In the genomic region with DNA sequence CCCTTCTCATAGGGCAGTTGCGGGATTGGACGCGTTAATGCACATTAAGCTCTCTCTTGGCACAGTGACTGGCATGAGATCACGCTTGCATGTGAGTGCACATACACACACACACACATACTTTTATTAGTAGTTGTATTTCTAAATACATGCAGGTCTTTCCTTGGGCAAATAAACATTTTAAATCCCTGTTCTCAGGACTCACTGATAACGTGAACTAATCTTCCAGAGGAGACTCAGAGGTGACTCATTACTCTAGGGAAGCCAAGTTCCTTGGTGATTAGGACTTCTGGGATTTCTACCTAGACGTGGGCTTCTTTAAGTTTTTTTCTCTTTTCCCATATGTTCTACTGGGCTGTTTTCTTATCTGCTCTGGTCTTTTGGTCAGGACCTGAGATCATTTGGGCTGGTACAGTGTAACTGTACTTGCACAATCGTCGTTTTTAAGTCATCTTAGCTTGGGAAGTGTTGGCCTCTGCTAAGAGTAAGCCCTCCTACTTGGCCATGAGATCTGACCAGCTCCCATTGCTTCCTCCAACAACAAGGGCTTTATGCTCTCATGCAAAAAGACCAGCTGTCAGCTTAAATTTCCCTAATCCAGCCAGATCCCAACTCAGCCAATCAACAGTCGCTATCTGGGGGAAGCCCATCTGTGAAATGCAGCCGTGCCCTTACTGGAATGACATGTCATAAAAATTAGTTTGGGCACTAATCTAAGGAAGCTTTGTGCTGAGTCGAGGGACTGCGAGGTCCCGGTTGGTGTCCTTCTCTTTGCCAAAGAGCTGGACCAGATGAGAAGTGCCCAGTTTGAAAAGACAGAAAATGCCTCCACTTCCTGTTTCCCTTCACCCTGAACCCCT, we compare ENCODE assay signal across 1 cellular context.
TF ChIP-seq lines count a peak whose summit lies in the region.

No MANE protein-coding gene starts in this region.

TF ChIP-seq in K562, 482 proteins besides CTCF, POLR2A, EP300 and RAD21 (continues in another document):
- TF ChIP-seq SMARCE1 (IDR thresholded peaks at IDR 0.05) (peak; percentile 49; the same call in 1 of the 2 replicates), CHD4 (IDR thresholded peaks at IDR 0.05; ENCODE audit: insufficient read depth, insufficient replicate concordance, low read depth, low read length, poor library complexity, severe bottlenecking) (no peak), CTBP1 (IDR thresholded peaks at IDR 0.05; ENCODE audit: borderline replicate concordance) (no peak), HLTF (IDR thresholded peaks at IDR 0.05) (no peak), ZBED1 (IDR thresholded peaks at IDR 0.05) (no peak), TEAD4 (IDR thresholded peaks at IDR 0.05; ENCODE audit: low read length) (no peak), TEAD4 (CRISPR knock-in tag; IDR thresholded peaks at IDR 0.05; ENCODE audit: borderline replicate concordance) (no peak), TAF9B (IDR thresholded peaks at IDR 0.05; ENCODE audit: partially characterized antibody) (no peak), CEBPG (CRISPR knock-in tag; IDR thresholded peaks at IDR 0.05) (no peak), CEBPG (tag; conservative IDR thresholded peaks at IDR 0.05 in 1 of 2, IDR thresholded peaks at IDR 0.05 in 1 of 2) (peak; percentile 6 to 68; a peak in 1 of 4 replicates), BACH1 (tag; IDR thresholded peaks at IDR 0.05) (no peak), ZNF445 (CRISPR knock-in tag; IDR thresholded peaks at IDR 0.05; ENCODE audit: low read depth) (no peak), MEF2D (tag; conservative IDR thresholded peaks at IDR 0.05; ENCODE audit: low read depth) (no peak), TBL1XR1 (IDR thresholded peaks at IDR 0.05; ENCODE audit: low read length in 2 of 2) (no peak), FOS (IDR thresholded peaks at IDR 0.05; ENCODE audit: extremely low read depth, insufficient read length) (no peak), NFRKB (IDR thresholded peaks at IDR 0.05; ENCODE audit: low read depth) (no peak), TCF3 (CRISPR knock-in tag; IDR thresholded peaks at IDR 0.05) (0 out of 2 replicates have a peak, but pooled peaks have one; percentile 5), RBFOX2 (IDR thresholded peaks at IDR 0.05; ENCODE audit: low read depth, low read length) (no peak), C11orf30 (IDR thresholded peaks at IDR 0.05; ENCODE audit: low read depth) (no peak), MAFG (tag; conservative IDR thresholded peaks at IDR 0.05) (no peak), CEBPB (tag; IDR thresholded peaks at IDR 0.05) (peak; percentile 46; the same call in 1 of the 2 replicates), KDM1A (IDR thresholded peaks at IDR 0.05) (0 out of 4 replicates have a peak, but pooled peaks of 1 of the 2 experiments have one; percentile 20), NFXL1 (CRISPR knock-in tag; IDR thresholded peaks at IDR 0.05) (no peak), FOSL1 (tag; conservative IDR thresholded peaks at IDR 0.05) (peak; percentile 88), MYBL2 (IDR thresholded peaks at IDR 0.05; ENCODE audit: low read depth) (no peak), MYBL2 (CRISPR knock-in tag; IDR thresholded peaks at IDR 0.05; ENCODE audit: borderline replicate concordance) (no peak), CHD1 (IDR thresholded peaks at IDR 0.05; ENCODE audit: low read length) (no peak), KLF10 (CRISPR knock-in tag; IDR thresholded peaks at IDR 0.05) (no peak), BRD9 (IDR thresholded peaks at IDR 0.05; ENCODE audit: low read depth, partially characterized antibody) (no peak), SMARCA4 (IDR thresholded peaks at IDR 0.05) (no peak), ARID1B (IDR thresholded peaks at IDR 0.05) (peak; percentile 38; the same call in 1 of the 2 replicates), TOE1 (IDR thresholded peaks at IDR 0.05; ENCODE audit: borderline replicate concordance) (no peak), TOE1 (CRISPR knock-in tag; IDR thresholded peaks at IDR 0.05; ENCODE audit: borderline replicate concordance, low read depth) (no peak), SMARCC2 (IDR thresholded peaks at IDR 0.05; ENCODE audit: low read depth) (no peak), KDM4B (IDR thresholded peaks at IDR 0.05; ENCODE audit: borderline replicate concordance in 2 of 2, low read depth in 1 of 2) (no peak), JUND (IDR thresholded peaks at IDR 0.05; ENCODE audit: borderline replicate concordance, low read depth, low read length) (peak; percentile 79; the same call in 1 of the 2 replicates), JUND (tag; IDR thresholded peaks at IDR 0.05; ENCODE audit: borderline replicate concordance, low read depth, low read length) (peak; percentile 82; the same call in 1 of the 3 replicates), NCOA1 (IDR thresholded peaks at IDR 0.05; ENCODE audit: low read depth) (no peak), MCM3 (IDR thresholded peaks at IDR 0.05) (no peak), ZNF384 (IDR thresholded peaks at IDR 0.05; ENCODE audit: low read depth, low read length) (no peak), PCBP2 (IDR thresholded peaks at IDR 0.05; ENCODE audit: low read depth, low read length, poor library complexity, severe bottlenecking) (no peak), SPI1 (IDR thresholded peaks at IDR 0.05; ENCODE audit: borderline replicate concordance, low read depth, low read length) (peak; percentile 56; the same call in 1 of the 2 replicates), MIER1 (IDR thresholded peaks at IDR 0.05; ENCODE audit: low read depth) (no peak), BCOR (IDR thresholded peaks at IDR 0.05) (no peak)
- TF ChIP-seq, protein P1, sequence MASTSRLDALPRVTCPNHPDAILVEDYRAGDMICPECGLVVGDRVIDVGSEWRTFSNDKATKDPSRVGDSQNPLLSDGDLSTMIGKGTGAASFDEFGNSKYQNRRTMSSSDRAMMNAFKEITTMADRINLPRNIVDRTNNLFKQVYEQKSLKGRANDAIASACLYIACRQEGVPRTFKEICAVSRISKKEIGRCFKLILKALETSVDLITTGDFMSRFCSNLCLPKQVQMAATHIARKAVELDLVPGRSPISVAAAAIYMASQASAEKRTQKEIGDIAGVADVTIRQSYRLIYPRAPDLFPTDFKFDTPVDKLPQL (IDR thresholded peaks at IDR 0.05; ENCODE audit: extremely low read depth, insufficient read length): no peak
- TF ChIP-seq, protein P2, sequence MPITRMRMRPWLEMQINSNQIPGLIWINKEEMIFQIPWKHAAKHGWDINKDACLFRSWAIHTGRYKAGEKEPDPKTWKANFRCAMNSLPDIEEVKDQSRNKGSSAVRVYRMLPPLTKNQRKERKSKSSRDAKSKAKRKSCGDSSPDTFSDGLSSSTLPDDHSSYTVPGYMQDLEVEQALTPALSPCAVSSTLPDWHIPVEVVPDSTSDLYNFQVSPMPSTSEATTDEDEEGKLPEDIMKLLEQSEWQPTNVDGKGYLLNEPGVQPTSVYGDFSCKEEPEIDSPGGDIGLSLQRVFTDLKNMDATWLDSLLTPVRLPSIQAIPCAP (CRISPR knock-in tag; IDR thresholded peaks at IDR 0.05; ENCODE audit: borderline replicate concordance): no peak
- TF ChIP-seq, protein P3, sequence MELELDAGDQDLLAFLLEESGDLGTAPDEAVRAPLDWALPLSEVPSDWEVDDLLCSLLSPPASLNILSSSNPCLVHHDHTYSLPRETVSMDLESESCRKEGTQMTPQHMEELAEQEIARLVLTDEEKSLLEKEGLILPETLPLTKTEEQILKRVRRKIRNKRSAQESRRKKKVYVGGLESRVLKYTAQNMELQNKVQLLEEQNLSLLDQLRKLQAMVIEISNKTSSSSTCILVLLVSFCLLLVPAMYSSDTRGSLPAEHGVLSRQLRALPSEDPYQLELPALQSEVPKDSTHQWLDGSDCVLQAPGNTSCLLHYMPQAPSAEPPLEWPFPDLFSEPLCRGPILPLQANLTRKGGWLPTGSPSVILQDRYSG (tag; conservative IDR thresholded peaks at IDR 0.05; ENCODE audit: low read depth): no peak
- TF ChIP-seq, protein P4, sequence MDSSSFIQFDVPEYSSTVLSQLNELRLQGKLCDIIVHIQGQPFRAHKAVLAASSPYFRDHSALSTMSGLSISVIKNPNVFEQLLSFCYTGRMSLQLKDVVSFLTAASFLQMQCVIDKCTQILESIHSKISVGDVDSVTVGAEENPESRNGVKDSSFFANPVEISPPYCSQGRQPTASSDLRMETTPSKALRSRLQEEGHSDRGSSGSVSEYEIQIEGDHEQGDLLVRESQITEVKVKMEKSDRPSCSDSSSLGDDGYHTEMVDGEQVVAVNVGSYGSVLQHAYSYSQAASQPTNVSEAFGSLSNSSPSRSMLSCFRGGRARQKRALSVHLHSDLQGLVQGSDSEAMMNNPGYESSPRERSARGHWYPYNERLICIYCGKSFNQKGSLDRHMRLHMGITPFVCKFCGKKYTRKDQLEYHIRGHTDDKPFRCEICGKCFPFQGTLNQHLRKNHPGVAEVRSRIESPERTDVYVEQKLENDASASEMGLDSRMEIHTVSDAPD (CRISPR knock-in tag; IDR thresholded peaks at IDR 0.05): no peak
- TF ChIP-seq, protein P5, sequence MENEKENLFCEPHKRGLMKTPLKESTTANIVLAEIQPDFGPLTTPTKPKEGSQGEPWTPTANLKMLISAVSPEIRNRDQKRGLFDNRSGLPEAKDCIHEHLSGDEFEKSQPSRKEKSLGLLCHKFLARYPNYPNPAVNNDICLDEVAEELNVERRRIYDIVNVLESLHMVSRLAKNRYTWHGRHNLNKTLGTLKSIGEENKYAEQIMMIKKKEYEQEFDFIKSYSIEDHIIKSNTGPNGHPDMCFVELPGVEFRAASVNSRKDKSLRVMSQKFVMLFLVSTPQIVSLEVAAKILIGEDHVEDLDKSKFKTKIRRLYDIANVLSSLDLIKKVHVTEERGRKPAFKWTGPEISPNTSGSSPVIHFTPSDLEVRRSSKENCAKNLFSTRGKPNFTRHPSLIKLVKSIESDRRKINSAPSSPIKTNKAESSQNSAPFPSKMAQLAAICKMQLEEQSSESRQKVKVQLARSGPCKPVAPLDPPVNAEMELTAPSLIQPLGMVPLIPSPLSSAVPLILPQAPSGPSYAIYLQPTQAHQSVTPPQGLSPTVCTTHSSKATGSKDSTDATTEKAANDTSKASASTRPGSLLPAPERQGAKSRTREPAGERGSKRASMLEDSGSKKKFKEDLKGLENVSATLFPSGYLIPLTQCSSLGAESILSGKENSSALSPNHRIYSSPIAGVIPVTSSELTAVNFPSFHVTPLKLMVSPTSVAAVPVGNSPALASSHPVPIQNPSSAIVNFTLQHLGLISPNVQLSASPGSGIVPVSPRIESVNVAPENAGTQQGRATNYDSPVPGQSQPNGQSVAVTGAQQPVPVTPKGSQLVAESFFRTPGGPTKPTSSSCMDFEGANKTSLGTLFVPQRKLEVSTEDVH (IDR thresholded peaks at IDR 0.05; ENCODE audit: low read depth, partially characterized antibody): no peak
- TF ChIP-seq, protein P6, sequence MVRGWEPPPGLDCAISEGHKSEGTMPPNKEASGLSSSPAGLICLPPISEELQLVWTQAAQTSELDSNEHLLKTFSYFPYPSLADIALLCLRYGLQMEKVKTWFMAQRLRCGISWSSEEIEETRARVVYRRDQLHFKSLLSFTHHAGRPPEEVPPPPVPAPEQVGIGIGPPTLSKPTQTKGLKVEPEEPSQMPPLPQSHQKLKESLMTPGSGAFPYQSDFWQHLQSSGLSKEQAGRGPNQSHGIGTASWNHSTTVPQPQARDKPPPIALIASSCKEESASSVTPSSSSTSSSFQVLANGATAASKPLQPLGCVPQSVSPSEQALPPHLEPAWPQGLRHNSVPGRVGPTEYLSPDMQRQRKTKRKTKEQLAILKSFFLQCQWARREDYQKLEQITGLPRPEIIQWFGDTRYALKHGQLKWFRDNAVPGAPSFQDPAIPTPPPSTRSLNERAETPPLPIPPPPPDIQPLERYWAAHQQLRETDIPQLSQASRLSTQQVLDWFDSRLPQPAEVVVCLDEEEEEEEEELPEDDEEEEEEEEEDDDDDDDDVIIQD (CRISPR knock-in tag; IDR thresholded peaks at IDR 0.05): no peak
- TF ChIP-seq, protein P7, sequence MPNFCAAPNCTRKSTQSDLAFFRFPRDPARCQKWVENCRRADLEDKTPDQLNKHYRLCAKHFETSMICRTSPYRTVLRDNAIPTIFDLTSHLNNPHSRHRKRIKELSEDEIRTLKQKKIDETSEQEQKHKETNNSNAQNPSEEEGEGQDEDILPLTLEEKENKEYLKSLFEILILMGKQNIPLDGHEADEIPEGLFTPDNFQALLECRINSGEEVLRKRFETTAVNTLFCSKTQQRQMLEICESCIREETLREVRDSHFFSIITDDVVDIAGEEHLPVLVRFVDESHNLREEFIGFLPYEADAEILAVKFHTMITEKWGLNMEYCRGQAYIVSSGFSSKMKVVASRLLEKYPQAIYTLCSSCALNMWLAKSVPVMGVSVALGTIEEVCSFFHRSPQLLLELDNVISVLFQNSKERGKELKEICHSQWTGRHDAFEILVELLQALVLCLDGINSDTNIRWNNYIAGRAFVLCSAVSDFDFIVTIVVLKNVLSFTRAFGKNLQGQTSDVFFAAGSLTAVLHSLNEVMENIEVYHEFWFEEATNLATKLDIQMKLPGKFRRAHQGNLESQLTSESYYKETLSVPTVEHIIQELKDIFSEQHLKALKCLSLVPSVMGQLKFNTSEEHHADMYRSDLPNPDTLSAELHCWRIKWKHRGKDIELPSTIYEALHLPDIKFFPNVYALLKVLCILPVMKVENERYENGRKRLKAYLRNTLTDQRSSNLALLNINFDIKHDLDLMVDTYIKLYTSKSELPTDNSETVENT (CRISPR knock-in tag; IDR thresholded peaks at IDR 0.05): no peak
- TF ChIP-seq, protein P8, sequence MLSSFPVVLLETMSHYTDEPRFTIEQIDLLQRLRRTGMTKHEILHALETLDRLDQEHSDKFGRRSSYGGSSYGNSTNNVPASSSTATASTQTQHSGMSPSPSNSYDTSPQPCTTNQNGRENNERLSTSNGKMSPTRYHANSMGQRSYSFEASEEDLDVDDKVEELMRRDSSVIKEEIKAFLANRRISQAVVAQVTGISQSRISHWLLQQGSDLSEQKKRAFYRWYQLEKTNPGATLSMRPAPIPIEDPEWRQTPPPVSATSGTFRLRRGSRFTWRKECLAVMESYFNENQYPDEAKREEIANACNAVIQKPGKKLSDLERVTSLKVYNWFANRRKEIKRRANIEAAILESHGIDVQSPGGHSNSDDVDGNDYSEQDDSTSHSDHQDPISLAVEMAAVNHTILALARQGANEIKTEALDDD (IDR thresholded peaks at IDR 0.05): 0 out of 2 replicates have a peak, but pooled peaks have one; percentile 21
- TF ChIP-seq, protein P9, sequence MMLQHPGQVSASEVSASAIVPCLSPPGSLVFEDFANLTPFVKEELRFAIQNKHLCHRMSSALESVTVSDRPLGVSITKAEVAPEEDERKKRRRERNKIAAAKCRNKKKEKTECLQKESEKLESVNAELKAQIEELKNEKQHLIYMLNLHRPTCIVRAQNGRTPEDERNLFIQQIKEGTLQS (IDR thresholded peaks at IDR 0.05): peak; percentile 71; the same call in 1 of the 2 replicates
- TF ChIP-seq, protein P9 (CRISPR knock-in tag; conservative IDR thresholded peaks at IDR 0.05): no peak
